In genomic region chr10:16986406-16987128, GRCh38 we compare ENCODE assay signal across 10 cellular contexts.
DNase-seq lines count a peak whose midpoint lies in the region; ATAC-seq and TF ChIP-seq lines count a peak whose summit lies in the region.
"Had no signal": no experiment of that assay in that cellular context is flagged by ENCODE, and none has a peak within 500 bp of the region (broad histone marks: within the 10 kb centered on the region; RNA-seq: fewer than 3 reads in every experiment).

No MANE protein-coding gene starts in this region.

- DNase-seq in HK-2 (ENCODE audit: unreplicated experiment) (peak; percentile 13), choroid plexus epithelial cell (ENCODE audit: low read depth) (peak; percentile 73), kidney epithelial cell (ENCODE audit: low read depth) (peak; percentile 88), suprapubic skin (ENCODE audit: low spot score in 2 of 2) (no peak), left colon (no peak), NCI-H82 treated with DMSO at 0.1 percent for 48 hours (lab: John Stamatoyannopoulos, UW; ENCODE audit: unreplicated experiment) (no peak)
- no peak for DNase-seq in stimulated activated CD4-positive, alpha-beta T cell treated with anti-CD3 and anti-CD28 coated beads, Interleukin-4, amount 100 ng/mL, for 1 hour
- DNase-seq: activated CD4-positive, alpha-beta T cell treated with anti-CD3 and anti-CD28 coated beads for 1 hour; NCI-H1105 treated with DMSO at 0.1 percent for 48 hours had no signal

- peaks cover 25% of the 10 kb centered on the region for H3K4me1 ChIP-seq in suprapubic skin

- H3K9me3 ChIP-seq in suprapubic skin = no peaks in the 10 kb centered on the region

- TF ChIP-seq CTCF in choroid plexus epithelial cell (conservative IDR thresholded peaks at IDR 0.05; ENCODE audit: low read depth, low read length) (no peak), kidney epithelial cell (IDR thresholded peaks at IDR 0.05; ENCODE audit: insufficient read depth, low read length, poor library complexity, severe bottlenecking) (no peak), suprapubic skin (IDR thresholded peaks at IDR 0.05) (no peak)

- H3K27ac ChIP-seq in suprapubic skin = peak overlapping the region; percentile 83

- ATAC-seq in left colon (no peak), GM18858 (IDR thresholded peaks at IDR 0.05; ENCODE audit: unreplicated experiment) (no peak)

- H3K27me3 ChIP-seq in kidney epithelial cell (ENCODE audit: control insufficient read depth, insufficient read depth, low read length) = no peaks in the 10 kb centered on the region
- no peaks in the 10 kb centered on the region for H3K27me3 ChIP-seq in suprapubic skin

- H3K36me3 ChIP-seq in kidney epithelial cell (ENCODE audit: control insufficient read depth, insufficient read depth, low read length) (no peaks in the 10 kb centered on the region), suprapubic skin (no peaks in the 10 kb centered on the region)

- no peak for TF ChIP-seq POLR2A in suprapubic skin (IDR thresholded peaks at IDR 0.05)

- WGBS in suprapubic skin = 42% methylated on average over 10 of the region's 10 CpGs

- TF ChIP-seq EP300 in suprapubic skin (IDR thresholded peaks at IDR 0.05) = no peak

- H3K4me3 ChIP-seq in choroid plexus epithelial cell (ENCODE audit: low read depth, low read length) (no peak overlapping the region), kidney epithelial cell (ENCODE audit: low read depth, low read length) (no peak overlapping the region), suprapubic skin (no peak overlapping the region)

- intact Hi-C loops in left colon (cut with DNase I, micrococcal nuclease) = no loop called here

Comparison
In these comparisons a context has a peak if more than half of its experiments do, and no peak if none do; other contexts are left out.
1. DNase-seq: peak in HK-2 (single experiment), choroid plexus epithelial cell (single experiment) and kidney epithelial cell (single experiment); none in suprapubic skin (0 of 2), left colon (0 of 2), stimulated activated CD4-positive, alpha-beta T cell treated with anti-CD3 and anti-CD28 coated beads, Interleukin-4, amount 100 ng/mL, for 1 hour (single experiment) and NCI-H82 treated with DMSO at 0.1 percent for 48 hours (single experiment).